Comparison of ENCODE assay signal across 11 cellular contexts in the genomic region with DNA sequence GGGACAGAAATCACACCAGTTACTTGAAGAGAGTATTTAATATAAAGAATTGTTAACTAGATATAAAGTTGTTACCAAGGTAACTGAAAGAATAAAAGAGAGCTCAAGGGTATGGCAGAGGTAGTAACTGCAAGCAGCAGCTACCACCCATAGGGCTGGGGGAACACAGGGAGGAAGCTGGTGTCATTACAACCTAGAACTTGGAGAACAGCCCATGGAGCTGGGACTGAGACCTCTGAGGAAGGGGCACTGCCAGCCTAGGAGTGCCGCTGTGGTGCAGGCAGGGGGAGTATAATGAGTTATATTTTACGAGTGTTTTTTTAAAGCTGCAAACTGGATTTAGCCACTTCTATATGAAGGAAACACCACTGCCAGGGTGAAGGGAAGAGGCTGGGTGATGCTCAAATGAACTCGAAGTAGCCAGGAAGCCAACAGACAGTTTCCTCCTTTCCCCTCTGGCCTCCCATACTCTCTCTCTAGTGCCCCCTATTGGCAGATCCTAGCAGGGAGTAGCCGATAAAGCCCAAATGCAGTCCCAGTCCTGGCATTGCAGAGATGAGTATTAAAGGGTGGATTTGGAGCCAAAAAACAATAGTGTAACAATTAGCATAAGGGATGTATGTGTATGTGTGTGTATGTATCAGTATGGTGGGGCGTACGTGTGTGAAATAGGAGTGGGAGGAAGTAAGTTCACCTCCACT.
A peak's percentile ranks its signal among the peaks of the same experiment; 100 is the strongest.
DNase-seq lines count a peak whose midpoint lies in the region; ATAC-seq and TF ChIP-seq lines count a peak whose summit lies in the region.
"Had no signal": no experiment of that assay in that cellular context is flagged by ENCODE, and none has a peak within 500 bp of the region (broad histone marks: within the 10 kb centered on the region; RNA-seq: fewer than 3 reads in every experiment).

No MANE protein-coding gene starts in this region.

- no peak for TF ChIP-seq POLR2A in sigmoid colon (IDR thresholded peaks at IDR 0.05)

- ATAC-seq in HG02798 (IDR thresholded peaks at IDR 0.05; ENCODE audit: poor library complexity, unreplicated experiment) (peak; percentile 62), GM18517 (IDR thresholded peaks at IDR 0.05; ENCODE audit: unreplicated experiment) (no peak), Right ventricle myocardium superior (ENCODE audit: poor library complexity) (no peak)
- ATAC-seq: body of pancreas, pancreas had no signal

- no peak overlapping the region for H3K27ac ChIP-seq in sigmoid colon
- H3K27ac ChIP-seq: body of pancreas, pancreas, transverse colon had no signal

- no peaks in the 10 kb centered on the region for H3K9me3 ChIP-seq in sigmoid colon
- H3K9me3 ChIP-seq: body of pancreas, pancreas, transverse colon had no signal

- TF ChIP-seq CTCF in GM10266 (IDR thresholded peaks at IDR 0.05; ENCODE audit: control insufficient read depth, insufficient read depth, low read depth, missing control alignments) = peak; percentile 39
- TF ChIP-seq CTCF in astrocyte of the cerebellum (IDR thresholded peaks at IDR 0.05; ENCODE audit: low read depth, low read length, missing control alignments) = peak; percentile 44
- no peak for TF ChIP-seq CTCF in sigmoid colon (IDR thresholded peaks at IDR 0.05)

- H3K36me3 ChIP-seq in sigmoid colon = no peaks in the 10 kb centered on the region
- H3K36me3 ChIP-seq: pancreas, transverse colon had no signal

- in situ Hi-C loops in astrocyte of the cerebellum (cut with HindIII; ENCODE audit: low sequenced_read_pairs) = no loop called here

- DNase-seq in GM10266 (ENCODE audit: extremely low spot score) (no peak), astrocyte of the cerebellum (ENCODE audit: low read depth) (no peak), medulla oblongata (ENCODE audit: extremely low spot score) (peak; percentile 37), A172 (ENCODE audit: low spot score) (no peak), sigmoid colon (no peak), Right ventricle myocardium superior (no peak)
- DNase-seq: body of pancreas, pancreas, transverse colon had no signal

- H3K27me3 ChIP-seq in sigmoid colon = no peaks in the 10 kb centered on the region
- H3K27me3 ChIP-seq: body of pancreas, pancreas, transverse colon had no signal

- no peak overlapping the region for H3K4me3 ChIP-seq in astrocyte of the cerebellum (ENCODE audit: low read depth, low read length)
- H3K4me3 ChIP-seq in sigmoid colon = no peak overlapping the region
- H3K4me3 ChIP-seq: body of pancreas, pancreas, transverse colon had no signal

- intact Hi-C loops in sigmoid colon (cut with DNase I) (no loop called here), Right ventricle myocardium superior (cut with DNase I) (no loop called here)

- no peak for TF ChIP-seq EP300 in sigmoid colon (IDR thresholded peaks at IDR 0.05)

- 51 to 57% methylated on average over 6 of the region's 6 CpGs for WGBS in sigmoid colon, 2 donors

- H3K4me1 ChIP-seq in sigmoid colon = no peaks in the 10 kb centered on the region
- H3K4me1 ChIP-seq: body of pancreas, pancreas, transverse colon had no signal

Comparison
In these comparisons a context has a peak if more than half of its experiments do, and no peak if none do; other contexts are left out.
1. CTCF ChIP-seq: peak in GM10266 (single experiment) and astrocyte of the cerebellum (single experiment); none in sigmoid colon (0 of 4).